In genomic region chr2:234026693-234027254, GRCh38 we compare ENCODE assay signal across 33 cellular contexts. TPM values are rescaled to one million over a fixed set of nuclear protein-coding genes. Genes with fewer than 3 reads are reported as not detected.
DNase-seq lines count a peak whose midpoint lies in the region; ATAC-seq, FAIRE-seq and TF ChIP-seq lines count a peak whose summit lies in the region.
"Had no signal": no experiment of that assay in that cellular context is flagged by ENCODE, and none has a peak within 500 bp of the region (broad histone marks: within the 10 kb centered on the region; RNA-seq: fewer than 3 reads in every experiment).

No MANE protein-coding gene starts in this region.

- peaks cover 32% of the 10 kb centered on the region for H3K4me1 ChIP-seq in CD8-positive, alpha-beta T cell (ENCODE audit: insufficient read depth, low read length)
- no peaks in the 10 kb centered on the region for H3K4me1 ChIP-seq in HepG2 (ENCODE audit: insufficient read depth, low read length)
- H3K4me1 ChIP-seq: breast epithelium, gastroesophageal sphincter had no signal

- in situ Hi-C loops in HepG2 (cut with HindIII; ENCODE audit: extremely low pct_ligation_motif_present, low pct_unique_long_range_greater_than_20kb), result no loop called here

- WGBS in HepG2 (ENCODE audit: low lambda C conversion rate), result 72% methylated on average over 10 of the region's 10 CpGs

- no peak overlapping the region for H2AFZ ChIP-seq in HepG2 (ENCODE audit: low read length)
- H2AFZ ChIP-seq: PC-9 had no signal

- H3K4me1 Mint-ChIP-seq in activated CD8-positive, alpha-beta memory T cell treated with anti-CD3 and anti-CD28 coated beads, Interleukin-2, amount 10 ng/mL, durations not matched to agents 7 days and 5 days, result peaks cover 43% of the 10 kb centered on the region
- H3K4me1 Mint-ChIP-seq in CD8-positive, alpha-beta T cell (ENCODE audit: low read depth), result peaks cover 56% of the 10 kb centered on the region
- peaks cover 61 to 77% of the 10 kb centered on the region in 2 donors for H3K4me1 Mint-ChIP-seq in effector memory CD8-positive, alpha-beta T cell (ENCODE audit: low read depth in 2 of 2)
- peaks cover 25% of the 10 kb centered on the region for H3K4me1 Mint-ChIP-seq in nephron

- peak overlapping the region; percentile 25 for H3K4me3 Mint-ChIP-seq in activated CD8-positive, alpha-beta memory T cell treated with anti-CD3 and anti-CD28 coated beads, Interleukin-2, amount 10 ng/mL, durations not matched to agents 7 days and 5 days
- H3K4me3 Mint-ChIP-seq in CD8-positive, alpha-beta T cell, result peak overlapping the region; percentile 84
- H3K4me3 Mint-ChIP-seq in effector memory CD8-positive, alpha-beta T cell, result peak overlapping the region; percentile 80 to 84
- no peak overlapping the region for H3K4me3 Mint-ChIP-seq in nephron

- no TSS peak for BruUV-seq in HepG2 (replicated peaks; lab: Mats Ljungman, UMichigan)

- POLR2A ChIA-PET in CD8-positive, alpha-beta T cell (lab: Charles Lee), result interaction anchor here (1.1 kb wide), 1 partner anchor 12 kb away, joined by 3 read pairs; no protein-coding TSS in a partner anchor
- POLR2A ChIA-PET in HepG2 (lab: Yijun Ruan, JAX), result no interaction called here

- H4K20me1 ChIP-seq in HepG2 (ENCODE audit: insufficient read depth, low read length), result no peaks in the 10 kb centered on the region

- H3K9ac ChIP-seq in HepG2 (ENCODE audit: insufficient read depth, low read depth, low read length), result no peak overlapping the region
- H3K9ac ChIP-seq: SK-N-SH had no signal

- peaks cover 3% of the 10 kb centered on the region for H3K27me3 Mint-ChIP-seq in activated CD8-positive, alpha-beta memory T cell treated with anti-CD3 and anti-CD28 coated beads, Interleukin-2, amount 10 ng/mL, durations not matched to agents 7 days and 5 days
- H3K27me3 Mint-ChIP-seq in CD8-positive, alpha-beta T cell (ENCODE audit: low read depth), result no peaks in the 10 kb centered on the region
- no peaks in the 10 kb centered on the region for H3K27me3 Mint-ChIP-seq in effector memory CD8-positive, alpha-beta T cell
- H3K27me3 Mint-ChIP-seq in nephron (ENCODE audit: low read depth), result no peaks in the 10 kb centered on the region

- no peak overlapping the region for H3K27ac ChIP-seq in CD8-positive, alpha-beta T cell (ENCODE audit: low read depth, low read length)
- H3K27ac ChIP-seq in HepG2 (ENCODE audit: extremely low read length, insufficient read depth, low read length), result no peak overlapping the region
- H3K27ac ChIP-seq: gastroesophageal sphincter, PC-9, sigmoid colon, transverse colon had no signal

- CTCF ChIA-PET in activated CD8-positive, alpha-beta memory T cell treated with anti-CD3 and anti-CD28 coated beads, Interleukin-2, amount 10 ng/mL, durations not matched to agents 7 days and 5 days (lab: Charles Lee), result no interaction called here
- CTCF ChIA-PET in CD8-positive, alpha-beta T cell (lab: Charles Lee), result no interaction called here
- CTCF ChIA-PET in HepG2 (lab: Yijun Ruan, JAX; ENCODE audit: low intra/inter-chr PET ratio, low total read pairs), result no interaction called here

- H3K79me2 ChIP-seq in HepG2 (ENCODE audit: insufficient read depth, low read length), result no peaks in the 10 kb centered on the region

- no peak for ATAC-seq in activated CD8-positive, alpha-beta memory T cell treated with anti-CD3 and anti-CD28 coated beads, Interleukin-2, amount 10 ng/mL, durations not matched to agents 7 days and 5 days
- ATAC-seq in CD8-positive, alpha-beta T cell, result no peak
- peak; percentile 70 for ATAC-seq in effector memory CD8-positive, alpha-beta T cell (replicated peaks)
- ATAC-seq in HepG2, result no peak
- ATAC-seq: A549, gastroesophageal sphincter, K562 had no signal

- no peak overlapping the region for H3K4me2 ChIP-seq in HepG2 (ENCODE audit: low read depth, low read length)
- H3K4me2 ChIP-seq: PC-9 had no signal

- peaks cover 4% of the 10 kb centered on the region for H3K9me3 Mint-ChIP-seq in activated CD8-positive, alpha-beta memory T cell treated with anti-CD3 and anti-CD28 coated beads, Interleukin-2, amount 10 ng/mL, durations not matched to agents 7 days and 5 days (ENCODE audit: low read depth)
- peaks cover 2% of the 10 kb centered on the region for H3K9me3 Mint-ChIP-seq in CD8-positive, alpha-beta T cell
- peaks cover 5 to 31% of the 10 kb centered on the region in 2 donors for H3K9me3 Mint-ChIP-seq in effector memory CD8-positive, alpha-beta T cell
- peaks cover 12% of the 10 kb centered on the region for H3K9me3 Mint-ChIP-seq in nephron

- no peak for TF ChIP-seq RAD21 in HepG2 (CRISPR knock-in tag; IDR thresholded peaks at IDR 0.05)

- no peaks in the 10 kb centered on the region for H3K36me3 ChIP-seq in CD8-positive, alpha-beta T cell (ENCODE audit: insufficient read depth, low read length)
- H3K36me3 ChIP-seq in HepG2 (replicated peaks in 1 of 2; ENCODE audit: control insufficient read depth in 1 of 2, insufficient read depth in 2 of 2, low read length in 2 of 2), result no peaks in the 10 kb centered on the region
- H3K36me3 ChIP-seq: breast epithelium, gastroesophageal sphincter, sigmoid colon, transverse colon had no signal

- TF ChIP-seq EP300 in HepG2 (IDR thresholded peaks at IDR 0.05; ENCODE audit: low read depth in 2 of 2, low read length in 2 of 2) (no peak), HepG2 (CRISPR knock-in tag; IDR thresholded peaks at IDR 0.05; ENCODE audit: borderline replicate concordance) (no peak)

- H3K27ac Mint-ChIP-seq in activated CD8-positive, alpha-beta memory T cell treated with anti-CD3 and anti-CD28 coated beads, Interleukin-2, amount 10 ng/mL, durations not matched to agents 7 days and 5 days, result peak overlapping the region; percentile 53
- H3K27ac Mint-ChIP-seq in CD8-positive, alpha-beta T cell, result peak overlapping the region; percentile 78
- peak overlapping the region; percentile 93 to 95 for H3K27ac Mint-ChIP-seq in effector memory CD8-positive, alpha-beta T cell
- peak overlapping the region; percentile 18 to 66 (median 51) for H3K27ac Mint-ChIP-seq in nephron
- H3K27ac Mint-ChIP-seq: activated naive CD4-positive, alpha-beta T cell treated with anti-CD3 and anti-CD28 coated beads for 36 hours had no signal

- TF ChIP-seq POLR2A in HepG2 (IDR thresholded peaks at IDR 0.05; ENCODE audit: insufficient read depth in 1 of 2, low read depth in 2 of 2, low read length in 2 of 2), result no peak

- H3K36me3 Mint-ChIP-seq in activated CD8-positive, alpha-beta memory T cell treated with anti-CD3 and anti-CD28 coated beads, Interleukin-2, amount 10 ng/mL, durations not matched to agents 7 days and 5 days, result peaks cover 10% of the 10 kb centered on the region
- no peaks in the 10 kb centered on the region for H3K36me3 Mint-ChIP-seq in CD8-positive, alpha-beta T cell
- H3K36me3 Mint-ChIP-seq in effector memory CD8-positive, alpha-beta T cell (ENCODE audit: insufficient read depth), result peaks cover 8% of the 10 kb centered on the region
- no peaks in the 10 kb centered on the region for H3K36me3 Mint-ChIP-seq in nephron (ENCODE audit: low read depth)

- H3K27me3 ChIP-seq in CD8-positive, alpha-beta T cell (ENCODE audit: insufficient read depth, low read length), result no peaks in the 10 kb centered on the region
- no peaks in the 10 kb centered on the region; a peak in 1 of 5 replicates for H3K27me3 ChIP-seq in HepG2 (ENCODE audit: control insufficient read depth in 1 of 2, insufficient read depth in 2 of 2, low read length in 2 of 2)
- H3K27me3 ChIP-seq: breast epithelium, transverse colon had no signal

- H3K9me3 ChIP-seq in CD8-positive, alpha-beta T cell (ENCODE audit: low read length), result no peaks in the 10 kb centered on the region
- no peaks in the 10 kb centered on the region for H3K9me3 ChIP-seq in HepG2 (ENCODE audit: low read length)
- H3K9me3 ChIP-seq: breast epithelium, sigmoid colon, SK-N-SH, transverse colon had no signal

- intact Hi-C loops in CD8-positive, alpha-beta T cell (cut with DNase I, micrococcal nuclease), result no loop called here
- intact Hi-C loops in HepG2 (cut with micrococcal nuclease; ENCODE audit: unreplicated experiment), result no loop called here

- no peak overlapping the region for H3K4me3 ChIP-seq in CD8-positive, alpha-beta T cell (ENCODE audit: low read depth, low read length)
- H3K4me3 ChIP-seq in HepG2 (replicated peaks in 1 of 3; ENCODE audit: insufficient read depth in 1 of 3, low read depth in 2 of 3, low read length in 3 of 3), result no peak overlapping the region
- H3K4me3 ChIP-seq: A549, gastroesophageal sphincter, K562, PC-9 had no signal

- no peak for DNase-seq in activated CD8-positive, alpha-beta memory T cell treated with anti-CD3 and anti-CD28 coated beads, Interleukin-2, amount 10 ng/mL, durations not matched to agents 7 days and 5 days
- DNase-seq in activated CD8-positive, alpha-beta memory T cell treated with anti-CD3 and anti-CD28 coated beads, Interleukin-2, amount 50 U/mL, for 48 hours, result no peak
- DNase-seq in CD8-positive, alpha-beta T cell, result no peak
- no peak for DNase-seq in effector memory CD8-positive, alpha-beta T cell
- DNase-seq in NCI-H1694 (lab: John Stamatoyannopoulos, UW), result no peak
- no peak for DNase-seq in GM20000 (ENCODE audit: low spot score)
- DNase-seq in HepG2 (ENCODE audit: low spot score), result no peak
- DNase-seq: activated CD4-positive, CD25-positive, alpha-beta regulatory T cell treated with anti-CD3 and anti-CD28 coated beads, Interleukin-2, amount 50 U/mL, for 72 hours; activated CD8-positive, alpha-beta memory T cell treated with anti-CD3 and anti-CD28 coated beads for 24 hours; activated naive CD4-positive, alpha-beta T cell treated with anti-CD3 and anti-CD28 coated beads for 36 hours; activated T-cell treated with anti-CD3 and anti-CD28 coated beads, Interleukin-2, amount 50 U/mL, for 48 hours; AML-193; COR-L47; H7; mammary epithelial cell; NCI-H1092 treated with DMSO at 0.1 percent for 48 hours; NCI-H2029; NCI-H526 treated with DMSO at 0.1 percent for 48 hours; PC-9; sigmoid colon; SK-N-SH; stimulated activated CD4-positive, alpha-beta T cell treated with anti-CD3 and anti-CD28 coated beads, Interleukin-4, amount 100 ng/mL, for 1 hour; transverse colon had no signal

- TF ChIP-seq CTCF in CD8-positive, alpha-beta T cell (IDR thresholded peaks at IDR 0.05), result no peak
- TF ChIP-seq CTCF in nephron (IDR thresholded peaks at IDR 0.05; ENCODE audit: unreplicated experiment in 3 of 3), result no peak
- TF ChIP-seq CTCF in GM20000 (IDR thresholded peaks at IDR 0.05; ENCODE audit: extremely low read depth, missing control alignments), result no peak
- TF ChIP-seq CTCF in HepG2 (CRISPR knock-in tag; IDR thresholded peaks at IDR 0.05), result no peak

- no peak for FAIRE-seq in HepG2 (lab: Jason Lieb, UNC)
- FAIRE-seq: A549, GM12891, K562 had no signal

RNA-seq across cellular contexts. Expression of gene SPP2, which starts 23.7 kb away (rescaled TPM):
- total RNA-seq in activated CD8-positive, alpha-beta memory T cell treated with anti-CD3 and anti-CD28 coated beads, Interleukin-2, amount 10 ng/mL, durations not matched to agents 7 days and 5 days, result not detected
- not detected for total RNA-seq in CD8-positive, alpha-beta T cell
- not detected in 2 replicates for total RNA-seq in HepG2 (2016; rRNA removed; fragmentation: Illumina TruSeq; extraction: Trizol)
- not detected in 2 replicates for total RNA-seq in HepG2 (2016; cell fraction: cytosol; rRNA removed; fragmentation: Illumina TruSeq; extraction: Trizol; ENCODE audit: low read depth)
- not detected in 2 replicates for total RNA-seq in HepG2 (2016; cell fraction: insoluble cytoplasmic fraction; rRNA removed; fragmentation: Illumina TruSeq; extraction: Trizol)
- not detected in 2 replicates for total RNA-seq in HepG2 (2016; cell fraction: membrane; rRNA removed; fragmentation: Illumina TruSeq; extraction: Trizol)
- not detected in 2 replicates for total RNA-seq in HepG2 (2016; cell fraction: nucleus; rRNA removed; fragmentation: Illumina TruSeq; extraction: Trizol)
- polyA plus RNA-seq in HepG2 (2011; rRNA removed), result not detected in 2 replicates
- not detected in 2 replicates for polyA plus RNA-seq in HepG2 (2011; cell fraction: cytosol; rRNA removed)
- not detected in 2 replicates for polyA plus RNA-seq in HepG2 (2011; cell fraction: nucleus; rRNA removed)
- polyA plus RNA-seq in HepG2 (2012), result not detected in 2 replicates
- not detected in 2 replicates for polyA plus RNA-seq in HepG2 (2016; cell fraction: cytosol; fragmentation: Illumina TruSeq; extraction: Trizol; ENCODE audit: low read depth)
- polyA plus RNA-seq in HepG2 (2016; cell fraction: insoluble cytoplasmic fraction; fragmentation: Illumina TruSeq; extraction: Trizol; ENCODE audit: low read depth), result not detected in 2 replicates
- polyA plus RNA-seq in HepG2 (2016; cell fraction: membrane; fragmentation: Illumina TruSeq; extraction: Trizol; ENCODE audit: low read depth), result not detected in 2 replicates
- not detected in 2 replicates for polyA plus RNA-seq in HepG2 (2016; cell fraction: nucleus; fragmentation: Illumina TruSeq; extraction: Trizol; ENCODE audit: insufficient read depth, low read depth)
- not detected in 2 replicates for polyA minus RNA-seq in HepG2 (2011; rRNA and poly(A)+ RNA removed; ENCODE audit: low replicate concordance)
- polyA minus RNA-seq in HepG2 (2011; cell fraction: cytosol; rRNA and poly(A)+ RNA removed), result not detected in 2 replicates
- not detected in 2 replicates for polyA minus RNA-seq in HepG2 (2011; cell fraction: nucleus; rRNA and poly(A)+ RNA removed)
- total RNA-seq: activated naive CD4-positive, alpha-beta T cell treated with anti-CD3 and anti-CD28 coated beads for 36 hours; breast epithelium; gastroesophageal sphincter; H7; HT1080; K562; mammary epithelial cell; omental fat pad; PC-9; pulmonary artery endothelial cell; sigmoid colon; T-helper 2 cell treated with Interferon-gamma antibody and Interleukin-4, amounts not matched to agents 100 ng/mL and 5 ng/mL, for 36 hours; transverse colon had no signal
- polyA plus RNA-seq: A549, K562, mammary epithelial cell, sigmoid colon had no signal

Comparison
In these comparisons a context has a peak if more than half of its experiments do, and no peak if none do; other contexts are left out.
1. H3K4me3 Mint-ChIP-seq: peak in activated CD8-positive, alpha-beta memory T cell treated with anti-CD3 and anti-CD28 coated beads, Interleukin-2, amount 10 ng/mL, durations not matched to agents 7 days and 5 days (single experiment), CD8-positive, alpha-beta T cell (single experiment) and effector memory CD8-positive, alpha-beta T cell (2 of 2); none in nephron (0 of 3).
2. Peak in every context shown above with its lines, with median percentiles within 50 percentile points of each other: H3K27ac Mint-ChIP-seq.